ENCODE assay signal across 1 cellular context in genomic region chr9:100033877-100034551, GRCh38.
TF ChIP-seq lines count a peak whose summit lies in the region.

No MANE protein-coding gene starts in this region.

TF ChIP-seq in K562, 482 proteins besides CTCF, POLR2A, EP300 and RAD21 (continued from another document and continues in another):
- TF ChIP-seq FOSL1 (tag; conservative IDR thresholded peaks at IDR 0.05) (0 out of 2 replicates have a peak, but pooled peaks have one; percentile 22), PHTF2 (CRISPR knock-in tag; IDR thresholded peaks at IDR 0.05) (no peak), ZNF444 (CRISPR knock-in tag; IDR thresholded peaks at IDR 0.05) (no peak), CREB5 (CRISPR knock-in tag; IDR thresholded peaks at IDR 0.05) (no peak), DACH1 (IDR thresholded peaks at IDR 0.05; ENCODE audit: partially characterized antibody) (peak; percentile 8), WHSC1 (IDR thresholded peaks at IDR 0.05; ENCODE audit: low read length) (no peak), DLX4 (CRISPR knock-in tag; IDR thresholded peaks at IDR 0.05) (no peak), ETV5 (CRISPR knock-in tag; IDR thresholded peaks at IDR 0.05; ENCODE audit: low read depth) (0 out of 2 replicates have a peak, but pooled peaks have one; percentile 34), TAF15 (IDR thresholded peaks at IDR 0.05; ENCODE audit: low read depth, low read length) (no peak), JUND (IDR thresholded peaks at IDR 0.05; ENCODE audit: borderline replicate concordance, low read depth, low read length) (no peak), JUND (tag; IDR thresholded peaks at IDR 0.05; ENCODE audit: borderline replicate concordance, low read depth, low read length) (no peak), MCM3 (IDR thresholded peaks at IDR 0.05) (no peak), MYNN (IDR thresholded peaks at IDR 0.05) (no peak), MYNN (CRISPR knock-in tag; IDR thresholded peaks at IDR 0.05) (no peak), CHD7 (IDR thresholded peaks at IDR 0.05; ENCODE audit: low read depth, low read length) (no peak), MTA3 (IDR thresholded peaks at IDR 0.05; ENCODE audit: borderline replicate concordance) (no peak), ZFP30 (CRISPR knock-in tag; IDR thresholded peaks at IDR 0.05; ENCODE audit: borderline replicate concordance) (no peak), SRSF7 (optimal IDR thresholded peaks at IDR 0.05; ENCODE audit: low read depth, low read length) (no peak), ARID2 (IDR thresholded peaks at IDR 0.05) (no peak), RBM39 (optimal IDR thresholded peaks at IDR 0.05; ENCODE audit: low read depth, low read length) (no peak), PREB (CRISPR knock-in tag; IDR thresholded peaks at IDR 0.05) (no peak), HIVEP1 (CRISPR knock-in tag; IDR thresholded peaks at IDR 0.05) (no peak), ZNF384 (IDR thresholded peaks at IDR 0.05; ENCODE audit: low read depth, low read length) (no peak), ZNF699 (CRISPR knock-in tag; IDR thresholded peaks at IDR 0.05; ENCODE audit: insufficient replicate concordance) (no peak), ESRRB (CRISPR knock-in tag; IDR thresholded peaks at IDR 0.05; ENCODE audit: borderline replicate concordance) (no peak), PTRF (tag; IDR thresholded peaks at IDR 0.05) (peak; percentile 94), MCM5 (IDR thresholded peaks at IDR 0.05; ENCODE audit: low read depth) (no peak), HINFP (tag; conservative IDR thresholded peaks at IDR 0.05; ENCODE audit: low read depth) (peak; percentile 91), NFIC (IDR thresholded peaks at IDR 0.05) (0 out of 2 replicates have a peak, but pooled peaks have one; percentile 7), TRIM25 (IDR thresholded peaks at IDR 0.05; ENCODE audit: borderline replicate concordance) (no peak), IRF9 (tag; IDR thresholded peaks at IDR 0.05) (peak; percentile 93), ZNF311 (CRISPR knock-in tag; IDR thresholded peaks at IDR 0.05) (peak; percentile 95), DEAF1 (CRISPR knock-in tag; IDR thresholded peaks at IDR 0.05) (no peak), ZNF263 (CRISPR knock-in tag; IDR thresholded peaks at IDR 0.05; ENCODE audit: borderline replicate concordance) (no peak), POLR2G (IDR thresholded peaks at IDR 0.05; ENCODE audit: low read depth, low read length) (no peak), MAX (CRISPR knock-in tag; IDR thresholded peaks at IDR 0.05) (no peak)
